1 cellular context compared by ENCODE assay signal in genomic region chr11:12149672-12150225, GRCh38.
TF ChIP-seq lines count a peak whose summit lies in the region.

No MANE protein-coding gene starts in this region.

TF ChIP-seq in K562, 482 proteins besides CTCF, POLR2A, EP300 and RAD21 (continued from another document and continues in another):
- TF ChIP-seq RNF219 (CRISPR knock-in tag; IDR thresholded peaks at IDR 0.05), result no peak
- 0 out of 2 replicates have a peak, but pooled peaks have one; percentile 49 for TF ChIP-seq ZNF444 (CRISPR knock-in tag; IDR thresholded peaks at IDR 0.05)
- no peak for TF ChIP-seq STAT6 (CRISPR knock-in tag; IDR thresholded peaks at IDR 0.05)
- peak; percentile 95 for TF ChIP-seq RNF2 (IDR thresholded peaks at IDR 0.05)
- TF ChIP-seq ZNF76 (CRISPR knock-in tag; IDR thresholded peaks at IDR 0.05; ENCODE audit: borderline replicate concordance), result 0 out of 2 replicates have a peak, but pooled peaks have one; percentile 34
- peak; percentile 72 for TF ChIP-seq CXXC5 (CRISPR knock-in tag; IDR thresholded peaks at IDR 0.05)
- TF ChIP-seq ZKSCAN1 (IDR thresholded peaks at IDR 0.05; ENCODE audit: low read depth, low read length), result no peak
- no peak for TF ChIP-seq ZNF3 (CRISPR knock-in tag; IDR thresholded peaks at IDR 0.05)
- no peak for TF ChIP-seq ZFP1 (CRISPR knock-in tag; IDR thresholded peaks at IDR 0.05)
- no peak for TF ChIP-seq ZNF384 (IDR thresholded peaks at IDR 0.05; ENCODE audit: low read depth, low read length)
- no peak for TF ChIP-seq HDAC6 (IDR thresholded peaks at IDR 0.05; ENCODE audit: low read depth, low read length)
- peak; percentile 66; the same call in 1 of the 2 replicates for TF ChIP-seq E2F3 (CRISPR knock-in tag; IDR thresholded peaks at IDR 0.05)
- TF ChIP-seq GTF2F1 (IDR thresholded peaks at IDR 0.05; ENCODE audit: low read depth, low read length), result no peak
- peak; percentile 56 for TF ChIP-seq JUND (IDR thresholded peaks at IDR 0.05; ENCODE audit: borderline replicate concordance, low read depth, low read length)
- peak; percentile 32; the same call in 1 of the 3 replicates for TF ChIP-seq JUND (tag; IDR thresholded peaks at IDR 0.05; ENCODE audit: borderline replicate concordance, low read depth, low read length)
- TF ChIP-seq RBM17 (IDR thresholded peaks at IDR 0.05; ENCODE audit: borderline replicate concordance, low read depth, low read length), result no peak
- TF ChIP-seq MBD2 (IDR thresholded peaks at IDR 0.05; ENCODE audit: borderline replicate concordance, low read depth), result peak; percentile 89; the same call in 1 of the 2 replicates
- TF ChIP-seq ZBTB17 (CRISPR knock-in tag; IDR thresholded peaks at IDR 0.05), result peak; percentile 88
- TF ChIP-seq ZNF24 (IDR thresholded peaks at IDR 0.05), result peak; percentile 12; the same call in 1 of the 2 replicates
- TF ChIP-seq TFAM (CRISPR knock-in tag; conservative IDR thresholded peaks at IDR 0.05), result no peak
- TF ChIP-seq ZNF583 (CRISPR knock-in tag; IDR thresholded peaks at IDR 0.05), result no peak
- TF ChIP-seq NCOA6 (IDR thresholded peaks at IDR 0.05), result no peak
- no peak for TF ChIP-seq PHTF2 (CRISPR knock-in tag; IDR thresholded peaks at IDR 0.05)
- no peak for TF ChIP-seq EZH2 (IDR thresholded peaks at IDR 0.05; ENCODE audit: borderline replicate concordance, low read depth, low read length)
- no peak for TF ChIP-seq E4F1 (CRISPR knock-in tag; IDR thresholded peaks at IDR 0.05; ENCODE audit: borderline replicate concordance)
- 0 out of 2 replicates have a peak, but pooled peaks have one; percentile 78 for TF ChIP-seq ARID3B (CRISPR knock-in tag; IDR thresholded peaks at IDR 0.05; ENCODE audit: borderline replicate concordance)
- peak; percentile 68 for TF ChIP-seq FOXM1 (IDR thresholded peaks at IDR 0.05; ENCODE audit: low read depth)
- no peak for TF ChIP-seq FOXM1 (CRISPR knock-in tag; IDR thresholded peaks at IDR 0.05; ENCODE audit: low read depth)
- no peak for TF ChIP-seq CCAR2 (IDR thresholded peaks at IDR 0.05; ENCODE audit: low read depth, low read length)
- TF ChIP-seq ZNF589 (CRISPR knock-in tag; IDR thresholded peaks at IDR 0.05; ENCODE audit: low read depth), result peak; percentile 75; the same call in 1 of the 2 replicates
- no peak for TF ChIP-seq DDX20 (tag; IDR thresholded peaks at IDR 0.05; ENCODE audit: low read depth)
- TF ChIP-seq STAG1 (CRISPR knock-in tag; IDR thresholded peaks at IDR 0.05; ENCODE audit: borderline replicate concordance), result no peak
- TF ChIP-seq ZNF79 (CRISPR knock-in tag; IDR thresholded peaks at IDR 0.05; ENCODE audit: low read depth), result no peak
- peak; percentile 19; the same call in 1 of the 2 replicates for TF ChIP-seq GTF2E2 (tag; IDR thresholded peaks at IDR 0.05)
- no peak for TF ChIP-seq PCBP2 (IDR thresholded peaks at IDR 0.05; ENCODE audit: low read depth, low read length, poor library complexity, severe bottlenecking)
- 0 out of 2 replicates have a peak, but pooled peaks have one; percentile 67 for TF ChIP-seq ZNF766 (CRISPR knock-in tag; conservative IDR thresholded peaks at IDR 0.05)
- TF ChIP-seq ZMIZ1 (IDR thresholded peaks at IDR 0.05; ENCODE audit: low read depth in 2 of 2, low read length in 2 of 2), result peak in 1 of 2 experiments; percentile 87; a peak in 2 of 4 replicates
- TF ChIP-seq ZBTB26 (CRISPR knock-in tag; IDR thresholded peaks at IDR 0.05), result 0 out of 2 replicates have a peak, but pooled peaks have one; percentile 66
- no peak for TF ChIP-seq E2F1 (CRISPR knock-in tag; IDR thresholded peaks at IDR 0.05)
- TF ChIP-seq MNT (conservative IDR thresholded peaks at IDR 0.05), result peak in 1 of 2 experiments; percentile 48; a peak in 1 of 4 replicates
- TF ChIP-seq CREB1 (IDR thresholded peaks at IDR 0.05), result peak; percentile 86
- TF ChIP-seq CREB1 (CRISPR knock-in tag; IDR thresholded peaks at IDR 0.05), result peak; percentile 49; the same call in 1 of the 2 replicates
- peak; percentile 67; the same call in 1 of the 2 replicates for TF ChIP-seq CC2D1A (IDR thresholded peaks at IDR 0.05)
- TF ChIP-seq MEF2A (IDR thresholded peaks at IDR 0.05; ENCODE audit: control insufficient read depth, low read depth, low read length), result peak; percentile 22; the same call in 1 of the 2 replicates
- no peak for TF ChIP-seq ZNF263 (CRISPR knock-in tag; IDR thresholded peaks at IDR 0.05; ENCODE audit: borderline replicate concordance)
